1 cellular context compared by ENCODE assay signal in the genomic region with DNA sequence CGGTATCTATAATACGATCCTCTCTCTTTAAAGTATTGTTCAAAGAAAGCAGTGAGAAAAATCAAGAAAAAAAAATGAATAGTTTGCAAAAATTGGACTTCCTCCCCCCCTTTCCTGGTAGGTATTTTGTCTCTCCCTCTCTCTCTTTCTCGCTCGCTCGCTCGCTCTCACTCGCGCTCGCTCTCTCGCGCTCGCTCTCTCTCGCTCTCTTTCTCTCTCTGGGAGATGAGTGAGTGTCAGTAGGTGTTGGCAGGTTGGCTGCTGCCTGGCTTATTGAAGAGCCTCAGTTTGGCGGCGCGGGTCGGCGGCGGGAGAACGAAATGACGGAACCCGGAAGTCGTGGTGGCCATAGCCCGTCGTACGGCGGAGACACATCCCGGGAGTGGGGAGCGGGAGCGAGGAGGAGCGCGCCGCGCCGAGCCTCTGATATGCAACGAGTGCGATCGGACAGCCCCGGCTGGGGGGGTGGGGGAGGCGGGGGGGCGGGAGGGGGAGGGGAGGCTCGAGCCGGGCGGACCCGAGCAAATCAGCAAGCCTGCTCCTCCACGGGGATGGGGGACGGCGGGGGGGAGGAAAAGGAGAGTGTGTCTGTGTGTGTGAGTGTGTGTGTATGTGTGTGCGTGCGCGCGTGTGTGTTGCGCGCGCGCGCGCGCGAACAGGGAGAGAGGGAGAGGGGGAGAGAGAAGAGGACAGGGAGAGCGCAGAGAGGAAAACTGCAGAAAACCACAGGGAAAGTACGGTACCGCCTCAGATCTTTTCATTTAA.
TF ChIP-seq lines count a peak whose summit lies in the region.

A gene (minus strand): TSS at position 441 of the 765 bp plus-strand sequence. CDS start 1,083 bp downstream, outside the sequence.

TF ChIP-seq in HepG2, 621 proteins besides CTCF, POLR2A, EP300 and RAD21 (continued from another document and continues in another):
- TF ChIP-seq, protein P1, sequence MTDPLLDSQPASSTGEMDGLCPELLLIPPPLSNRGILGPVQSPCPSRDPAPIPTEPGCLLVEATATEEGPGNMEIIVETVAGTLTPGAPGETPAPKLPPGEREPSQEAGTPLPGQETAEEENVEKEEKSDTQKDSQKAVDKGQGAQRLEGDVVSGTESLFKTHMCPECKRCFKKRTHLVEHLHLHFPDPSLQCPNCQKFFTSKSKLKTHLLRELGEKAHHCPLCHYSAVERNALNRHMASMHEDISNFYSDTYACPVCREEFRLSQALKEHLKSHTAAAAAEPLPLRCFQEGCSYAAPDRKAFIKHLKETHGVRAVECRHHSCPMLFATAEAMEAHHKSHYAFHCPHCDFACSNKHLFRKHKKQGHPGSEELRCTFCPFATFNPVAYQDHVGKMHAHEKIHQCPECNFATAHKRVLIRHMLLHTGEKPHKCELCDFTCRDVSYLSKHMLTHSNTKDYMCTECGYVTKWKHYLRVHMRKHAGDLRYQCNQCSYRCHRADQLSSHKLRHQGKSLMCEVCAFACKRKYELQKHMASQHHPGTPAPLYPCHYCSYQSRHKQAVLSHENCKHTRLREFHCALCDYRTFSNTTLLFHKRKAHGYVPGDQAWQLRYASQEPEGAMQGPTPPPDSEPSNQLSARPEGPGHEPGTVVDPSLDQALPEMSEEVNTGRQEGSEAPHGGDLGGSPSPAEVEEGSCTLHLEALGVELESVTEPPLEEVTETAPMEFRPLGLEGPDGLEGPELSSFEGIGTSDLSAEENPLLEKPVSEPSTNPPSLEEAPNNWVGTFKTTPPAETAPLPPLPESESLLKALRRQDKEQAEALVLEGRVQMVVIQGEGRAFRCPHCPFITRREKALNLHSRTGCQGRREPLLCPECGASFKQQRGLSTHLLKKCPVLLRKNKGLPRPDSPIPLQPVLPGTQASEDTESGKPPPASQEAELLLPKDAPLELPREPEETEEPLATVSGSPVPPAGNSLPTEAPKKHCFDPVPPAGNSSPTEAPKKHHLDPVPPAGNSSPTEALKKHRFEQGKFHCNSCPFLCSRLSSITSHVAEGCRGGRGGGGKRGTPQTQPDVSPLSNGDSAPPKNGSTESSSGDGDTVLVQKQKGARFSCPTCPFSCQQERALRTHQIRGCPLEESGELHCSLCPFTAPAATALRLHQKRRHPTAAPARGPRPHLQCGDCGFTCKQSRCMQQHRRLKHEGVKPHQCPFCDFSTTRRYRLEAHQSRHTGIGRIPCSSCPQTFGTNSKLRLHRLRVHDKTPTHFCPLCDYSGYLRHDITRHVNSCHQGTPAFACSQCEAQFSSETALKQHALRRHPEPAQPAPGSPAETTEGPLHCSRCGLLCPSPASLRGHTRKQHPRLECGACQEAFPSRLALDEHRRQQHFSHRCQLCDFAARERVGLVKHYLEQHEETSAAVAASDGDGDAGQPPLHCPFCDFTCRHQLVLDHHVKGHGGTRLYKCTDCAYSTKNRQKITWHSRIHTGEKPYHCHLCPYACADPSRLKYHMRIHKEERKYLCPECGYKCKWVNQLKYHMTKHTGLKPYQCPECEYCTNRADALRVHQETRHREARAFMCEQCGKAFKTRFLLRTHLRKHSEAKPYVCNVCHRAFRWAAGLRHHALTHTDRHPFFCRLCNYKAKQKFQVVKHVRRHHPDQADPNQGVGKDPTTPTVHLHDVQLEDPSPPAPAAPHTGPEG (CRISPR knock-in tag; IDR thresholded peaks at IDR 0.05): no peak
- no peak for TF ChIP-seq PLRG1 (conservative IDR thresholded peaks at IDR 0.05)
- TF ChIP-seq ZNF121 (CRISPR knock-in tag; IDR thresholded peaks at IDR 0.05): no peak
- TF ChIP-seq, protein P2, sequence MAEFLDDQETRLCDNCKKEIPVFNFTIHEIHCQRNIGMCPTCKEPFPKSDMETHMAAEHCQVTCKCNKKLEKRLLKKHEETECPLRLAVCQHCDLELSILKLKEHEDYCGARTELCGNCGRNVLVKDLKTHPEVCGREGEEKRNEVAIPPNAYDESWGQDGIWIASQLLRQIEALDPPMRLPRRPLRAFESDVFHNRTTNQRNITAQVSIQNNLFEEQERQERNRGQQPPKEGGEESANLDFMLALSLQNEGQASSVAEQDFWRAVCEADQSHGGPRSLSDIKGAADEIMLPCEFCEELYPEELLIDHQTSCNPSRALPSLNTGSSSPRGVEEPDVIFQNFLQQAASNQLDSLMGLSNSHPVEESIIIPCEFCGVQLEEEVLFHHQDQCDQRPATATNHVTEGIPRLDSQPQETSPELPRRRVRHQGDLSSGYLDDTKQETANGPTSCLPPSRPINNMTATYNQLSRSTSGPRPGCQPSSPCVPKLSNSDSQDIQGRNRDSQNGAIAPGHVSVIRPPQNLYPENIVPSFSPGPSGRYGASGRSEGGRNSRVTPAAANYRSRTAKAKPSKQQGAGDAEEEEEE (CRISPR knock-in tag; IDR thresholded peaks at IDR 0.05; ENCODE audit: borderline replicate concordance): no peak
- TF ChIP-seq ZBTB21 (CRISPR knock-in tag; IDR thresholded peaks at IDR 0.05): no peak
- no peak for TF ChIP-seq ZNF773 (CRISPR knock-in tag; IDR thresholded peaks at IDR 0.05; ENCODE audit: borderline replicate concordance)
- no peak for TF ChIP-seq NFE2 (CRISPR knock-in tag; IDR thresholded peaks at IDR 0.05)
- TF ChIP-seq MED13 (CRISPR knock-in tag; IDR thresholded peaks at IDR 0.05): no peak
- TF ChIP-seq CBX1 (IDR thresholded peaks at IDR 0.05; ENCODE audit: low read depth): no peak
- TF ChIP-seq SP1 (IDR thresholded peaks at IDR 0.05): no peak
- TF ChIP-seq SP1 (CRISPR knock-in tag; IDR thresholded peaks at IDR 0.05): no peak
- TF ChIP-seq HOXA5 (CRISPR knock-in tag; IDR thresholded peaks at IDR 0.05): no peak
- TF ChIP-seq FLYWCH1 (CRISPR knock-in tag; IDR thresholded peaks at IDR 0.05): no peak
- no peak for TF ChIP-seq FOSL2 (CRISPR knock-in tag; IDR thresholded peaks at IDR 0.05)
- TF ChIP-seq, protein P3, sequence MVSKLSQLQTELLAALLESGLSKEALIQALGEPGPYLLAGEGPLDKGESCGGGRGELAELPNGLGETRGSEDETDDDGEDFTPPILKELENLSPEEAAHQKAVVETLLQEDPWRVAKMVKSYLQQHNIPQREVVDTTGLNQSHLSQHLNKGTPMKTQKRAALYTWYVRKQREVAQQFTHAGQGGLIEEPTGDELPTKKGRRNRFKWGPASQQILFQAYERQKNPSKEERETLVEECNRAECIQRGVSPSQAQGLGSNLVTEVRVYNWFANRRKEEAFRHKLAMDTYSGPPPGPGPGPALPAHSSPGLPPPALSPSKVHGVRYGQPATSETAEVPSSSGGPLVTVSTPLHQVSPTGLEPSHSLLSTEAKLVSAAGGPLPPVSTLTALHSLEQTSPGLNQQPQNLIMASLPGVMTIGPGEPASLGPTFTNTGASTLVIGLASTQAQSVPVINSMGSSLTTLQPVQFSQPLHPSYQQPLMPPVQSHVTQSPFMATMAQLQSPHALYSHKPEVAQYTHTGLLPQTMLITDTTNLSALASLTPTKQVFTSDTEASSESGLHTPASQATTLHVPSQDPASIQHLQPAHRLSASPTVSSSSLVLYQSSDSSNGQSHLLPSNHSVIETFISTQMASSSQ (IDR thresholded peaks at IDR 0.05; ENCODE audit: low read depth): no peak
- TF ChIP-seq, protein P3 (CRISPR knock-in tag; IDR thresholded peaks at IDR 0.05; ENCODE audit: borderline replicate concordance): no peak
- TF ChIP-seq, protein P4, sequence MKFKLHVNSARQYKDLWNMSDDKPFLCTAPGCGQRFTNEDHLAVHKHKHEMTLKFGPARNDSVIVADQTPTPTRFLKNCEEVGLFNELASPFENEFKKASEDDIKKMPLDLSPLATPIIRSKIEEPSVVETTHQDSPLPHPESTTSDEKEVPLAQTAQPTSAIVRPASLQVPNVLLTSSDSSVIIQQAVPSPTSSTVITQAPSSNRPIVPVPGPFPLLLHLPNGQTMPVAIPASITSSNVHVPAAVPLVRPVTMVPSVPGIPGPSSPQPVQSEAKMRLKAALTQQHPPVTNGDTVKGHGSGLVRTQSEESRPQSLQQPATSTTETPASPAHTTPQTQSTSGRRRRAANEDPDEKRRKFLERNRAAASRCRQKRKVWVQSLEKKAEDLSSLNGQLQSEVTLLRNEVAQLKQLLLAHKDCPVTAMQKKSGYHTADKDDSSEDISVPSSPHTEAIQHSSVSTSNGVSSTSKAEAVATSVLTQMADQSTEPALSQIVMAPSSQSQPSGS (CRISPR knock-in tag; IDR thresholded peaks at IDR 0.05): no peak
- TF ChIP-seq ZNF292 (CRISPR knock-in tag; IDR thresholded peaks at IDR 0.05; ENCODE audit: borderline replicate concordance, low read depth): peak; percentile 33; the same call in 1 of the 2 replicates
- TF ChIP-seq NR2F1 (CRISPR knock-in tag; IDR thresholded peaks at IDR 0.05): no peak
- TF ChIP-seq CBX2 (IDR thresholded peaks at IDR 0.05; ENCODE audit: low read depth, low read length): peak; percentile 57; the same call in 1 of the 2 replicates
- TF ChIP-seq CBX2 (CRISPR knock-in tag; IDR thresholded peaks at IDR 0.05; ENCODE audit: low read depth): no peak
- TF ChIP-seq RBM39 (IDR thresholded peaks at IDR 0.05; ENCODE audit: low read depth, low read length, poor library complexity, severe bottlenecking): no peak
- TF ChIP-seq, protein P5, sequence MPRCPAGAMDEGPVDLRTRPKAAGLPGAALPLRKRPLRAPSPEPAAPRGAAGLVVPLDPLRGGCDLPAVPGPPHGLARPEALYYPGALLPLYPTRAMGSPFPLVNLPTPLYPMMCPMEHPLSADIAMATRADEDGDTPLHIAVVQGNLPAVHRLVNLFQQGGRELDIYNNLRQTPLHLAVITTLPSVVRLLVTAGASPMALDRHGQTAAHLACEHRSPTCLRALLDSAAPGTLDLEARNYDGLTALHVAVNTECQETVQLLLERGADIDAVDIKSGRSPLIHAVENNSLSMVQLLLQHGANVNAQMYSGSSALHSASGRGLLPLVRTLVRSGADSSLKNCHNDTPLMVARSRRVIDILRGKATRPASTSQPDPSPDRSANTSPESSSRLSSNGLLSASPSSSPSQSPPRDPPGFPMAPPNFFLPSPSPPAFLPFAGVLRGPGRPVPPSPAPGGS (CRISPR knock-in tag; IDR thresholded peaks at IDR 0.05): no peak
- no peak for TF ChIP-seq KDM3A (CRISPR knock-in tag; IDR thresholded peaks at IDR 0.05; ENCODE audit: low read depth)
- no peak for TF ChIP-seq SOX6 (IDR thresholded peaks at IDR 0.05)
- no peak for TF ChIP-seq SOX6 (CRISPR knock-in tag; IDR thresholded peaks at IDR 0.05)
- TF ChIP-seq, protein P6, sequence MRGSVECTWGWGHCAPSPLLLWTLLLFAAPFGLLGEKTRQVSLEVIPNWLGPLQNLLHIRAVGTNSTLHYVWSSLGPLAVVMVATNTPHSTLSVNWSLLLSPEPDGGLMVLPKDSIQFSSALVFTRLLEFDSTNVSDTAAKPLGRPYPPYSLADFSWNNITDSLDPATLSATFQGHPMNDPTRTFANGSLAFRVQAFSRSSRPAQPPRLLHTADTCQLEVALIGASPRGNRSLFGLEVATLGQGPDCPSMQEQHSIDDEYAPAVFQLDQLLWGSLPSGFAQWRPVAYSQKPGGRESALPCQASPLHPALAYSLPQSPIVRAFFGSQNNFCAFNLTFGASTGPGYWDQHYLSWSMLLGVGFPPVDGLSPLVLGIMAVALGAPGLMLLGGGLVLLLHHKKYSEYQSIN (CRISPR knock-in tag; IDR thresholded peaks at IDR 0.05; ENCODE audit: borderline replicate concordance): no peak
- no peak for TF ChIP-seq ELF4 (CRISPR knock-in tag; IDR thresholded peaks at IDR 0.05; ENCODE audit: borderline replicate concordance)
- no peak for TF ChIP-seq ZBTB3 (CRISPR knock-in tag; IDR thresholded peaks at IDR 0.05; ENCODE audit: borderline replicate concordance, low read depth)
- 0 out of 2 replicates have a peak, but pooled peaks have one; percentile 72 for TF ChIP-seq DNMT3B (CRISPR knock-in tag; conservative IDR thresholded peaks at IDR 0.05)
- TF ChIP-seq SIN3A (IDR thresholded peaks at IDR 0.05; ENCODE audit: borderline replicate concordance, low read depth, low read length): peak; percentile 56; the same call in 1 of the 2 replicates
- TF ChIP-seq ZNF33A (CRISPR knock-in tag; IDR thresholded peaks at IDR 0.05; ENCODE audit: borderline replicate concordance): no peak
- no peak for TF ChIP-seq MXD4 (CRISPR knock-in tag; IDR thresholded peaks at IDR 0.05)
- TF ChIP-seq HNRNPK (IDR thresholded peaks at IDR 0.05; ENCODE audit: low read depth, low read length, poor library complexity, severe bottlenecking): peak; percentile 83
- TF ChIP-seq PHB2 (IDR thresholded peaks at IDR 0.05; ENCODE audit: partially characterized antibody): no peak
- TF ChIP-seq ZFP82 (CRISPR knock-in tag; IDR thresholded peaks at IDR 0.05; ENCODE audit: borderline replicate concordance): no peak
- TF ChIP-seq TARDBP (CRISPR knock-in tag; IDR thresholded peaks at IDR 0.05): no peak
- TF ChIP-seq TMF1 (CRISPR knock-in tag; IDR thresholded peaks at IDR 0.05; ENCODE audit: low read depth): no peak
- peak; percentile 87 for TF ChIP-seq ELF3 (CRISPR knock-in tag; IDR thresholded peaks at IDR 0.05)
- TF ChIP-seq ZFYVE20 (CRISPR knock-in tag; IDR thresholded peaks at IDR 0.05; ENCODE audit: borderline replicate concordance, low read depth): no peak
- TF ChIP-seq CBX5 (CRISPR knock-in tag; IDR thresholded peaks at IDR 0.05; ENCODE audit: borderline replicate concordance): no peak
- TF ChIP-seq KLF6 (CRISPR knock-in tag; IDR thresholded peaks at IDR 0.05): no peak
- no peak for TF ChIP-seq NFE2L2 (IDR thresholded peaks at IDR 0.05; ENCODE audit: low read length)
- TF ChIP-seq ZNF251 (CRISPR knock-in tag; IDR thresholded peaks at IDR 0.05): no peak
- TF ChIP-seq NFKBIZ (CRISPR knock-in tag; IDR thresholded peaks at IDR 0.05): no peak
- TF ChIP-seq, protein P7, sequence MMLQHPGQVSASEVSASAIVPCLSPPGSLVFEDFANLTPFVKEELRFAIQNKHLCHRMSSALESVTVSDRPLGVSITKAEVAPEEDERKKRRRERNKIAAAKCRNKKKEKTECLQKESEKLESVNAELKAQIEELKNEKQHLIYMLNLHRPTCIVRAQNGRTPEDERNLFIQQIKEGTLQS (CRISPR knock-in tag; IDR thresholded peaks at IDR 0.05): no peak
- TF ChIP-seq SAFB2 (CRISPR knock-in tag; IDR thresholded peaks at IDR 0.05; ENCODE audit: borderline replicate concordance, low read depth): no peak
- TF ChIP-seq TEAD2 (CRISPR knock-in tag; IDR thresholded peaks at IDR 0.05): no peak
- TF ChIP-seq PAX8 (CRISPR knock-in tag; IDR thresholded peaks at IDR 0.05; ENCODE audit: borderline replicate concordance): no peak
- TF ChIP-seq ZNF619 (CRISPR knock-in tag; IDR thresholded peaks at IDR 0.05): no peak
